9 cellular contexts compared by ENCODE assay signal in genomic region chr7:50379082-50379481, GRCh38.
A peak's percentile ranks its signal among the peaks of the same experiment; 100 is the strongest.
DNase-seq lines count a peak whose midpoint lies in the region; ATAC-seq, FAIRE-seq and TF ChIP-seq lines count a peak whose summit lies in the region.
"Had no signal": no experiment of that assay in that cellular context is flagged by ENCODE, and none has a peak within 500 bp of the region (broad histone marks: within the 10 kb centered on the region; RNA-seq: fewer than 3 reads in every experiment).

No MANE protein-coding gene starts in this region.

- no peaks in the 10 kb centered on the region for H4K20me1 ChIP-seq in H9 (ENCODE audit: control insufficient read depth, insufficient read depth, insufficient read length)

- H3K4me1 ChIP-seq in H9 (ENCODE audit: insufficient read depth, low read length) (peaks cover 12% of the 10 kb centered on the region; the same call in 1 of the 2 replicates), pancreas (peaks cover 4 to 5% (median 5%) of the 10 kb centered on the region in 3 donors), SJCRH30 (no peaks in the 10 kb centered on the region)

- no peaks in the 10 kb centered on the region for H3K79me2 ChIP-seq in H9 (ENCODE audit: insufficient read depth, low read length)

- H3K36me3 ChIP-seq in bronchial epithelial cell (ENCODE audit: control insufficient read depth, insufficient read depth, low read length), result no peaks in the 10 kb centered on the region
- H3K36me3 ChIP-seq in pancreas, result no peaks in the 10 kb centered on the region
- H3K36me3 ChIP-seq in SJCRH30, result no peaks in the 10 kb centered on the region

- peak; percentile 90 for DNase-seq in H9
- peak; percentile 62 for DNase-seq in NCI-H510A (lab: John Stamatoyannopoulos, UW)
- DNase-seq in bronchial epithelial cell (ENCODE audit: low read depth), result peak; percentile 97
- peak in 2 of 6 donors; percentile 16 to 27 for DNase-seq in pancreas
- no peak for DNase-seq in inferior parietal cortex (ENCODE audit: extremely low spot score)
- DNase-seq in SJCRH30, result no peak
- no peak for DNase-seq in HuH-7.5 (ENCODE audit: low spot score)
- DNase-seq: Right ventricle myocardium superior; stimulated activated CD4-positive, alpha-beta T cell treated with anti-CD3 and anti-CD28 coated beads, Interleukin-4, amount 100 ng/mL, for 4 hours had no signal

- FAIRE-seq in bronchial epithelial cell (lab: Jason Lieb, UNC) (peak; percentile 95), pancreas (lab: Jason Lieb, UNC) (no peak)

- no peak for TF ChIP-seq CTCF in H9 (conservative IDR thresholded peaks at IDR 0.05)
- no peak for TF ChIP-seq CTCF in bronchial epithelial cell (IDR thresholded peaks at IDR 0.05; ENCODE audit: insufficient read depth, low read length, severe bottlenecking)
- no peak for TF ChIP-seq CTCF in pancreas (IDR thresholded peaks at IDR 0.05)

- H3K27ac Mint-ChIP-seq in H9, result peak overlapping the region; percentile 87 to 93 (median 92)

- H2BK15ac ChIP-seq in H9 (ENCODE audit: low read depth, low read length), result no peak overlapping the region

- H2BK5ac ChIP-seq in H9 (ENCODE audit: insufficient read length, low read length), result no peak overlapping the region

- no peak overlapping the region for H4K91ac ChIP-seq in H9 (ENCODE audit: insufficient read length, low read depth, low read length)

- H3K56ac ChIP-seq in H9 (ENCODE audit: insufficient read length, low read depth, low read length), result no peak overlapping the region

- no peak overlapping the region for H3T11ph ChIP-seq in H9 (ENCODE audit: low read length)

- H3K4me3 Mint-ChIP-seq in H9, result peak overlapping the region; percentile 10 to 41; a peak in 3 of 5 replicates

- WGBS in H9 (ENCODE audit: extremely low coverage, insufficient read length, low lambda C conversion rate), result no CpG with 5 or more reads among the region's 10 CpGs
- WGBS in pancreas, 2 donors, result 45 to 51% methylated on average over 10 of the region's 10 CpGs

- H3K4ac ChIP-seq in H9 (ENCODE audit: low read depth, low read length), result no peak overlapping the region

- peak overlapping the region; percentile 69 for H3K14ac ChIP-seq in H9 (ENCODE audit: insufficient read depth, low read length)

- no peak overlapping the region for H3K4me3 ChIP-seq in bronchial epithelial cell (ENCODE audit: low read depth, low read length)
- H3K4me3 ChIP-seq in pancreas, result no peak overlapping the region
- no peak overlapping the region for H3K4me3 ChIP-seq in SJCRH30

- ATAC-seq in pancreas, result peak; percentile 46 to 91 (median 76)

- no peak overlapping the region for H2BK20ac ChIP-seq in H9 (ENCODE audit: low read depth, low read length, poor library complexity, severe bottlenecking)

- H3K9me3 ChIP-seq in H9 (ENCODE audit: control insufficient read depth, low read depth, low read length) (no peaks in the 10 kb centered on the region), pancreas (no peaks in the 10 kb centered on the region), SJCRH30 (replicated peaks) (no peaks in the 10 kb centered on the region)

- H3K23ac ChIP-seq in H9 (ENCODE audit: insufficient read length, low read depth, low read length), result no peak overlapping the region

- peak overlapping the region; percentile 75 for H3K27ac ChIP-seq in H9 (ENCODE audit: insufficient read length, low read depth, low read length)
- H3K27ac ChIP-seq in pancreas, result no peak overlapping the region
- no peak overlapping the region for H3K27ac ChIP-seq in SJCRH30

- no peaks in the 10 kb centered on the region for H3K27me3 Mint-ChIP-seq in H9 (ENCODE audit: low read depth)

- H3K4me2 ChIP-seq in H9 (ENCODE audit: insufficient read depth, insufficient read length, low read length), result peak overlapping the region; percentile 37

- H3K27me3 ChIP-seq in H9 (ENCODE audit: insufficient read depth, low read length), result no peaks in the 10 kb centered on the region
- no peaks in the 10 kb centered on the region for H3K27me3 ChIP-seq in bronchial epithelial cell (ENCODE audit: control insufficient read depth, insufficient read depth, low read length)
- peaks cover 0 to 9% (median 0%) of the 10 kb centered on the region in 4 donors for H3K27me3 ChIP-seq in pancreas
- H3K27me3 ChIP-seq in SJCRH30, result peaks cover 18% of the 10 kb centered on the region

- H3K18ac ChIP-seq in H9 (ENCODE audit: insufficient read length, low read depth, low read length), result peak overlapping the region; percentile 61

- no peaks in the 10 kb centered on the region for H3K79me1 ChIP-seq in H9 (ENCODE audit: insufficient read depth, low read depth, low read length, poor library complexity, severe bottlenecking)

- H2AFZ ChIP-seq in H9 (ENCODE audit: low read length), result no peak overlapping the region

- H2AK5ac ChIP-seq in H9 (ENCODE audit: insufficient read length, low read length), result no peak overlapping the region

- no peaks in the 10 kb centered on the region for H3K23me2 ChIP-seq in H9 (ENCODE audit: insufficient read length, low read depth, low read length, poor library complexity, severe bottlenecking)

- H3K9ac ChIP-seq in H9 (ENCODE audit: extremely low read depth, insufficient read length, low read length), result peak overlapping the region; percentile 21

- intact Hi-C loops in pancreas (cut with DNase I), result no loop called here

- H2BK120ac ChIP-seq in H9 (ENCODE audit: low read depth, low read length, poor library complexity, severe bottlenecking), result no peak overlapping the region

- no peak overlapping the region for H4K5ac ChIP-seq in H9 (ENCODE audit: insufficient read length, low read depth, low read length)

- no peak overlapping the region for H2BK12ac ChIP-seq in H9 (ENCODE audit: insufficient read length, low read depth, low read length)

- H3K4me1 Mint-ChIP-seq in H9, result peaks cover 56 to 67% of the 10 kb centered on the region in 2 experiments

- no peaks in the 10 kb centered on the region for H3K36me3 Mint-ChIP-seq in H9 (ENCODE audit: insufficient read depth in 1 of 3, low read depth in 3 of 3)

- no peak overlapping the region for H4K8ac ChIP-seq in H9 (replicated peaks; ENCODE audit: insufficient read length, low read depth, low read length)

- no peaks in the 10 kb centered on the region for H3K9me3 Mint-ChIP-seq in H9

Comparison
In these comparisons a context has a peak if more than half of its experiments do, and no peak if none do; other contexts are left out.
1. DNase-seq: peak in H9 (single experiment), NCI-H510A (single experiment) and bronchial epithelial cell (single experiment); none in inferior parietal cortex (single experiment), SJCRH30 (0 of 2) and HuH-7.5 (single experiment).